Comparison of ENCODE assay signal across 21 cellular contexts in genomic region chr12:83318386-83318971, GRCh38.
DNase-seq lines count a peak whose midpoint lies in the region; ATAC-seq lines count a peak whose summit lies in the region.
"Had no signal": no experiment of that assay in that cellular context is flagged by ENCODE, and none has a peak within 500 bp of the region (broad histone marks: within the 10 kb centered on the region; RNA-seq: fewer than 3 reads in every experiment).

No MANE protein-coding gene starts in this region.

- no peak overlapping the region for H3K27ac Mint-ChIP-seq in activated T-helper 1 cell treated with anti-CD3 and anti-CD28 coated beads, Interleukin-12 subunit alpha, Interleukin-12 subunit beta, Interleukin-2, Interleukin-4 antibody, amounts not matched to agents 30 ng/mL and 10 ng/mL and 1 ng/mL, durations not matched to agents 14 hours and 24 hours and 36 hours
- H3K27ac Mint-ChIP-seq: CD14-positive monocyte; natural killer cell; stimulated activated naive B cell treated with anti-CD40 and anti-IgM and Interleukin-4, amounts not matched to agents 10 μg/mL and 1 μg/mL and 100 μg/mL, for 72 hours had no signal

- no peaks in the 10 kb centered on the region for H3K36me3 Mint-ChIP-seq in activated T-helper 1 cell treated with anti-CD3 and anti-CD28 coated beads, Interleukin-12 subunit alpha, Interleukin-12 subunit beta, Interleukin-2, Interleukin-4 antibody, amounts not matched to agents 30 ng/mL and 10 ng/mL and 1 ng/mL, durations not matched to agents 14 hours and 24 hours and 36 hours (ENCODE audit: low read depth)
- H3K36me3 Mint-ChIP-seq: CD14-positive monocyte; stimulated activated naive B cell treated with anti-CD40 and anti-IgM and Interleukin-4, amounts not matched to agents 10 μg/mL and 1 μg/mL and 100 μg/mL, for 72 hours had no signal

- peak in 2 of 3 experiments; percentile 19 to 64 for DNase-seq in NCI-H1417 (lab: John Stamatoyannopoulos, UW)
- no peak for DNase-seq in NCI-H1417 treated with DMSO at 0.1 percent for 48 hours (lab: John Stamatoyannopoulos, UW)
- DNase-seq in NCI-H69 (lab: John Stamatoyannopoulos, UW): peak; percentile 72
- peak; percentile 30 for DNase-seq in fibroblast of peridontal ligament (ENCODE audit: extremely low read depth)
- DNase-seq in skeletal muscle cell (ENCODE audit: low read depth): peak; percentile 4
- DNase-seq in activated T-helper 1 cell treated with anti-CD3 and anti-CD28 coated beads, Interleukin-12 subunit alpha, Interleukin-12 subunit beta, Interleukin-2, Interleukin-4 antibody, amounts not matched to agents 30 ng/mL and 10 ng/mL and 1 ng/mL, durations not matched to agents 14 hours and 24 hours and 36 hours (ENCODE audit: low spot score): no peak
- DNase-seq in nucleus accumbens (lab: John Stamatoyannopoulos, UW): no peak
- DNase-seq: 8988T; activated CD4-positive, alpha-beta T cell treated with anti-CD3 and anti-CD28 coated beads, Interleukin-2, amount 50 U/mL, for 48 hours; activated naive CD4-positive, alpha-beta T cell treated with anti-CD3 and anti-CD28 coated beads, Interleukin-2, amount 50 U/mL, for 16 hours; activated T-cell treated with anti-CD3 and anti-CD28 coated beads, Interleukin-2, amount 50 U/mL, for 1 hour; DND-41; erythroblast; glutamatergic neuron; natural killer cell; NCI-H187 treated with DMSO at 0.1 percent for 48 hours; NCI-H526; stimulated activated naive B cell treated with anti-CD40 and anti-IgM and Interleukin-4, amounts not matched to agents 10 μg/mL and 1 μg/mL and 100 μg/mL, for 72 hours; trophoblast cell had no signal

- no peaks in the 10 kb centered on the region for H3K9me3 Mint-ChIP-seq in activated T-helper 1 cell treated with anti-CD3 and anti-CD28 coated beads, Interleukin-12 subunit alpha, Interleukin-12 subunit beta, Interleukin-2, Interleukin-4 antibody, amounts not matched to agents 30 ng/mL and 10 ng/mL and 1 ng/mL, durations not matched to agents 14 hours and 24 hours and 36 hours

- H3K4me3 ChIP-seq in skeletal muscle cell (ENCODE audit: low read depth, low read length): no peak overlapping the region

- no peak for ATAC-seq in HG02571 (IDR thresholded peaks at IDR 0.05; ENCODE audit: unreplicated experiment)
- ATAC-seq: natural killer cell; stimulated activated naive B cell treated with anti-CD40 and anti-IgM and Interleukin-4, amounts not matched to agents 10 μg/mL and 1 μg/mL and 100 μg/mL, for 72 hours had no signal

- no peak overlapping the region for H3K4me3 Mint-ChIP-seq in activated T-helper 1 cell treated with anti-CD3 and anti-CD28 coated beads, Interleukin-12 subunit alpha, Interleukin-12 subunit beta, Interleukin-2, Interleukin-4 antibody, amounts not matched to agents 30 ng/mL and 10 ng/mL and 1 ng/mL, durations not matched to agents 14 hours and 24 hours and 36 hours
- H3K4me3 Mint-ChIP-seq: CD14-positive monocyte; natural killer cell; stimulated activated naive B cell treated with anti-CD40 and anti-IgM and Interleukin-4, amounts not matched to agents 10 μg/mL and 1 μg/mL and 100 μg/mL, for 72 hours had no signal

- intact Hi-C loops in activated T-helper 1 cell treated with anti-CD3 and anti-CD28 coated beads, Interleukin-12 subunit alpha, Interleukin-12 subunit beta, Interleukin-2, Interleukin-4 antibody, amounts not matched to agents 30 ng/mL and 10 ng/mL and 1 ng/mL, durations not matched to agents 14 hours and 24 hours and 36 hours (cut with micrococcal nuclease): no loop called here

- H3K4me1 Mint-ChIP-seq in activated T-helper 1 cell treated with anti-CD3 and anti-CD28 coated beads, Interleukin-12 subunit alpha, Interleukin-12 subunit beta, Interleukin-2, Interleukin-4 antibody, amounts not matched to agents 30 ng/mL and 10 ng/mL and 1 ng/mL, durations not matched to agents 14 hours and 24 hours and 36 hours (ENCODE audit: low read depth): no peaks in the 10 kb centered on the region
- H3K4me1 Mint-ChIP-seq: natural killer cell; stimulated activated naive B cell treated with anti-CD40 and anti-IgM and Interleukin-4, amounts not matched to agents 10 μg/mL and 1 μg/mL and 100 μg/mL, for 72 hours had no signal

- no peaks in the 10 kb centered on the region for H3K27me3 Mint-ChIP-seq in activated T-helper 1 cell treated with anti-CD3 and anti-CD28 coated beads, Interleukin-12 subunit alpha, Interleukin-12 subunit beta, Interleukin-2, Interleukin-4 antibody, amounts not matched to agents 30 ng/mL and 10 ng/mL and 1 ng/mL, durations not matched to agents 14 hours and 24 hours and 36 hours (ENCODE audit: insufficient read depth)
- H3K27me3 Mint-ChIP-seq: stimulated activated naive B cell treated with anti-CD40 and anti-IgM and Interleukin-4, amounts not matched to agents 10 μg/mL and 1 μg/mL and 100 μg/mL, for 72 hours had no signal

Comparison
In these comparisons a context has a peak if more than half of its experiments do, and no peak if none do; other contexts are left out.
1. DNase-seq: peak in NCI-H1417 (2 of 3), NCI-H69 (single experiment), fibroblast of peridontal ligament (single experiment) and skeletal muscle cell (single experiment); none in NCI-H1417 treated with DMSO at 0.1 percent for 48 hours (single experiment), activated T-helper 1 cell treated with anti-CD3 and anti-CD28 coated beads, Interleukin-12 subunit alpha, Interleukin-12 subunit beta, Interleukin-2, Interleukin-4 antibody, amounts not matched to agents 30 ng/mL and 10 ng/mL and 1 ng/mL, durations not matched to agents 14 hours and 24 hours and 36 hours (single experiment) and nucleus accumbens (0 of 56).